In genomic region chr11:71256080-71256479, GRCh38 we compare ENCODE assay signal across 1 cellular context.
TF ChIP-seq lines count a peak whose summit lies in the region.

No MANE protein-coding gene starts in this region.

TF ChIP-seq in H1, 55 proteins besides CTCF, POLR2A, EP300 and RAD21:
- no peak for TF ChIP-seq SIRT6 (IDR thresholded peaks at IDR 0.05; ENCODE audit: low read length)
- TF ChIP-seq FOSL1 (IDR thresholded peaks at IDR 0.05; ENCODE audit: insufficient read depth, low read depth, low read length) = no peak
- TF ChIP-seq, protein P1, sequence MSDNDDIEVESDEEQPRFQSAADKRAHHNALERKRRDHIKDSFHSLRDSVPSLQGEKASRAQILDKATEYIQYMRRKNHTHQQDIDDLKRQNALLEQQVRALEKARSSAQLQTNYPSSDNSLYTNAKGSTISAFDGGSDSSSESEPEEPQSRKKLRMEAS (IDR thresholded peaks at IDR 0.05) = no peak
- TF ChIP-seq CHD2 (IDR thresholded peaks at IDR 0.05; ENCODE audit: low read length) = no peak
- TF ChIP-seq SIN3A (conservative IDR thresholded peaks at IDR 0.05 in 1 of 2, IDR thresholded peaks at IDR 0.05 in 1 of 2; ENCODE audit: low read depth in 1 of 2, low read length in 2 of 2) = no peak
- no peak for TF ChIP-seq BCL11A (IDR thresholded peaks at IDR 0.05; ENCODE audit: low read depth in 2 of 2, low read length in 2 of 2)
- TF ChIP-seq RBBP5 (IDR thresholded peaks at IDR 0.05; ENCODE audit: borderline replicate concordance, low read depth, low read length) = no peak
- no peak for TF ChIP-seq RFX5 (IDR thresholded peaks at IDR 0.05; ENCODE audit: borderline replicate concordance, low read depth, low read length)
- no peak for TF ChIP-seq SP1 (IDR thresholded peaks at IDR 0.05; ENCODE audit: low read depth, low read length)
- TF ChIP-seq JUND (IDR thresholded peaks at IDR 0.05; ENCODE audit: low read length) = no peak
- no peak for TF ChIP-seq TEAD4 (IDR thresholded peaks at IDR 0.05; ENCODE audit: low read depth, low read length)
- TF ChIP-seq SUZ12 (IDR thresholded peaks at IDR 0.05; ENCODE audit: low read length) = no peak
- TF ChIP-seq RXRA (IDR thresholded peaks at IDR 0.05; ENCODE audit: insufficient read depth, low read depth, low read length) = no peak
- TF ChIP-seq, protein P2, sequence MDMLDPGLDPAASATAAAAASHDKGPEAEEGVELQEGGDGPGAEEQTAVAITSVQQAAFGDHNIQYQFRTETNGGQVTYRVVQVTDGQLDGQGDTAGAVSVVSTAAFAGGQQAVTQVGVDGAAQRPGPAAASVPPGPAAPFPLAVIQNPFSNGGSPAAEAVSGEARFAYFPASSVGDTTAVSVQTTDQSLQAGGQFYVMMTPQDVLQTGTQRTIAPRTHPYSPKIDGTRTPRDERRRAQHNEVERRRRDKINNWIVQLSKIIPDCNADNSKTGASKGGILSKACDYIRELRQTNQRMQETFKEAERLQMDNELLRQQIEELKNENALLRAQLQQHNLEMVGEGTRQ (IDR thresholded peaks at IDR 0.05; ENCODE audit: low read length) = no peak
- no peak for TF ChIP-seq GABPA (IDR thresholded peaks at IDR 0.05; ENCODE audit: borderline replicate concordance, insufficient read depth, low read length)
- no peak for TF ChIP-seq MAFK (IDR thresholded peaks at IDR 0.05; ENCODE audit: low read depth, low read length)
- TF ChIP-seq CTBP2 (IDR thresholded peaks at IDR 0.05; ENCODE audit: borderline replicate concordance, insufficient read depth, insufficient read length, low read length) = no peak
- TF ChIP-seq KDM4A (IDR thresholded peaks at IDR 0.05; ENCODE audit: low read depth, low read length, severe bottlenecking) = no peak
- TF ChIP-seq BRCA1 (IDR thresholded peaks at IDR 0.05; ENCODE audit: low read depth, low read length) = no peak
- no peak for TF ChIP-seq TBP (IDR thresholded peaks at IDR 0.05; ENCODE audit: low read depth, low read length)
